Comparison of ENCODE assay signal across 1 cellular context in genomic region chr13:45340422-45341033, GRCh38.
TF ChIP-seq lines count a peak whose summit lies in the region.

No MANE protein-coding gene starts in this region.

TF ChIP-seq in GM12878, 131 proteins besides CTCF, POLR2A, EP300 and RAD21 (continued from another document):
- TF ChIP-seq, protein P1, sequence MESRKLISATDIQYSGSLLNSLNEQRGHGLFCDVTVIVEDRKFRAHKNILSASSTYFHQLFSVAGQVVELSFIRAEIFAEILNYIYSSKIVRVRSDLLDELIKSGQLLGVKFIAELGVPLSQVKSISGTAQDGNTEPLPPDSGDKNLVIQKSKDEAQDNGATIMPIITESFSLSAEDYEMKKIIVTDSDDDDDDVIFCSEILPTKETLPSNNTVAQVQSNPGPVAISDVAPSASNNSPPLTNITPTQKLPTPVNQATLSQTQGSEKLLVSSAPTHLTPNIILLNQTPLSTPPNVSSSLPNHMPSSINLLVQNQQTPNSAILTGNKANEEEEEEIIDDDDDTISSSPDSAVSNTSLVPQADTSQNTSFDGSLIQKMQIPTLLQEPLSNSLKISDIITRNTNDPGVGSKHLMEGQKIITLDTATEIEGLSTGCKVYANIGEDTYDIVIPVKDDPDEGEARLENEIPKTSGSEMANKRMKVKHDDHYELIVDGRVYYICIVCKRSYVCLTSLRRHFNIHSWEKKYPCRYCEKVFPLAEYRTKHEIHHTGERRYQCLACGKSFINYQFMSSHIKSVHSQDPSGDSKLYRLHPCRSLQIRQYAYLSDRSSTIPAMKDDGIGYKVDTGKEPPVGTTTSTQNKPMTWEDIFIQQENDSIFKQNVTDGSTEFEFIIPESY (IDR thresholded peaks at IDR 0.05) = no peak
- TF ChIP-seq NR2C1 (IDR thresholded peaks at IDR 0.05) = no peak
- no peak for TF ChIP-seq PAX8 (IDR thresholded peaks at IDR 0.05)
- no peak for TF ChIP-seq RCOR1 (conservative IDR thresholded peaks at IDR 0.05; ENCODE audit: low read depth, low read length)
- TF ChIP-seq ZNF274 (IDR thresholded peaks at IDR 0.05; ENCODE audit: insufficient read depth, insufficient read length) = no peak
- TF ChIP-seq CBX3 (IDR thresholded peaks at IDR 0.05; ENCODE audit: borderline replicate concordance, low read depth) = no peak
- no peak for TF ChIP-seq E2F4 (IDR thresholded peaks at IDR 0.05; ENCODE audit: low read depth, low read length)
